14 cellular contexts compared by ENCODE assay signal in genomic region chr3:98884675-98885371, GRCh38. TPM values are rescaled to one million over a fixed set of nuclear protein-coding genes. Genes with fewer than 3 reads are reported as not detected.
DNase-seq lines count a peak whose midpoint lies in the region; ATAC-seq, FAIRE-seq and TF ChIP-seq lines count a peak whose summit lies in the region.
"Had no signal": no experiment of that assay in that cellular context is flagged by ENCODE, and none has a peak within 500 bp of the region (broad histone marks: within the 10 kb centered on the region; RNA-seq: fewer than 3 reads in every experiment).

No MANE protein-coding gene starts in this region.

- H4K8ac ChIP-seq in mesendoderm (ENCODE audit: low read depth, low read length), result no peak overlapping the region

- peak; percentile 28 for FAIRE-seq in HTR-8/SVneo (lab: Jason Lieb, UNC)
- FAIRE-seq in D721Med (lab: Jason Lieb, UNC), result no peak
- FAIRE-seq: bronchial epithelial cell, pancreas had no signal

- no peak overlapping the region for H2AFZ ChIP-seq in smooth muscle cell (ENCODE audit: low read depth)

- H3K56ac ChIP-seq in mesendoderm (ENCODE audit: low read length), result no peak overlapping the region

- no peak overlapping the region for H2BK15ac ChIP-seq in mesendoderm (replicated peaks; ENCODE audit: low read depth)

- H4K5ac ChIP-seq in mesendoderm (ENCODE audit: low read length), result no peak overlapping the region

- no peaks in the 10 kb centered on the region for H3K27me3 ChIP-seq in heart right ventricle
- H3K27me3 ChIP-seq in smooth muscle cell (ENCODE audit: low read depth), result no peaks in the 10 kb centered on the region
- no peaks in the 10 kb centered on the region for H3K27me3 ChIP-seq in mesendoderm (ENCODE audit: insufficient read depth, low read length, poor library complexity)
- H3K27me3 ChIP-seq: gastrocnemius medialis, pancreas had no signal

- no peak overlapping the region for H3K4ac ChIP-seq in mesendoderm (ENCODE audit: low read depth, low read length)

- H3K4me1 Mint-ChIP-seq in MCF 10A (ENCODE audit: insufficient read depth, unreplicated experiment), result peaks cover 31% of the 10 kb centered on the region

- no peak overlapping the region for H3K18ac ChIP-seq in mesendoderm (ENCODE audit: low read length)

- H3K9ac ChIP-seq in smooth muscle cell (ENCODE audit: low read depth) (no peak overlapping the region), mesendoderm (ENCODE audit: low read length) (no peak overlapping the region)

- peaks cover 4 to 65% (median 55%) of the 10 kb centered on the region in 9 donors for H3K4me1 ChIP-seq in heart right ventricle
- H3K4me1 ChIP-seq in smooth muscle cell (ENCODE audit: low read depth), result peaks cover 5% of the 10 kb centered on the region
- H3K4me1 ChIP-seq in mesendoderm (ENCODE audit: control insufficient read depth, low read depth, low read length), result peaks cover 5% of the 10 kb centered on the region

- CTCF ChIA-PET in MCF 10A (lab: Yijun Ruan, JAX), result interaction anchor here (0.6 to 1.8 kb wide), 5 partner anchors 17 to 844 kb away, joined by 3 to 5 read pairs (median 4); partner anchors contain the start of gene DCBLD2

- no peak overlapping the region for H2AK5ac ChIP-seq in mesendoderm (ENCODE audit: low read length)

- WGBS in heart right ventricle, 2 donors, result 23 to 30% methylated on average over 6 of the region's 6 CpGs
- 58% methylated on average over 6 of the region's 6 CpGs for WGBS in smooth muscle cell (ENCODE audit: low lambda C conversion rate)
- no CpG with 5 or more reads among the region's 6 CpGs for WGBS in mesendoderm (ENCODE audit: extremely low coverage, insufficient coverage, low lambda C conversion rate)

- no peaks in the 10 kb centered on the region for H3K27me3 Mint-ChIP-seq in MCF 10A (ENCODE audit: insufficient read depth, unreplicated experiment)

- no TSS peak for BruUV-seq in MCF 10A (replicated peaks; lab: Mats Ljungman, UMichigan)

- peak in 6 of 8 donors; percentile 58 to 88 (median 72) for ATAC-seq in heart right ventricle
- ATAC-seq: activated CD4-positive, CD25-positive, alpha-beta regulatory T cell treated with anti-CD3 and anti-CD28 coated beads, Interleukin-2, amount 50 U/mL, for 24 hours; gastrocnemius medialis had no signal

- H4K20me1 ChIP-seq in smooth muscle cell (ENCODE audit: low read depth), result peaks cover 78% of the 10 kb centered on the region

- H3K4me2 ChIP-seq in smooth muscle cell (peak overlapping the region; percentile 47), mesendoderm (ENCODE audit: low read length) (no peak overlapping the region)

- H3K4me3 Mint-ChIP-seq in MCF 10A (ENCODE audit: unreplicated experiment), result peak overlapping the region; percentile 50

- no peaks in the 10 kb centered on the region for H3K9me3 Mint-ChIP-seq in MCF 10A (ENCODE audit: unreplicated experiment)

- peaks cover 9% of the 10 kb centered on the region for H3K79me1 ChIP-seq in mesendoderm (ENCODE audit: low read length)

- H3K9me3 ChIP-seq in heart right ventricle (peaks cover 0 to 4% (median 0%) of the 10 kb centered on the region in 11 donors), smooth muscle cell (replicated peaks; ENCODE audit: low read depth) (no peaks in the 10 kb centered on the region)
- H3K9me3 ChIP-seq: gastrocnemius medialis, pancreas had no signal

- peak overlapping the region; percentile 90 for H3K27ac Mint-ChIP-seq in MCF 10A (ENCODE audit: low read depth, unreplicated experiment)

- DNase-seq in HTR-8/SVneo (ENCODE audit: insufficient read length, low spot score) (no peak), MCF 10A (ENCODE audit: unreplicated experiment) (no peak), heart right ventricle (no peak), smooth muscle cell (lab: John Stamatoyannopoulos, UW; ENCODE audit: unreplicated experiment) (no peak), D721Med (ENCODE audit: insufficient read length, low spot score) (no peak), GM19238 (ENCODE audit: insufficient read length, low spot score) (no peak), mesendoderm (no peak)
- DNase-seq in activated CD4-positive, alpha-beta T cell treated with anti-CD3 and anti-CD28 coated beads, Interleukin-2, amount 50 U/mL, for 1 hour, result no peak
- DNase-seq: gastrocnemius medialis, NCI-H69, pancreas, substantia nigra had no signal

- no peak overlapping the region for H2BK120ac ChIP-seq in mesendoderm (ENCODE audit: low read depth, low read length)

- H2BK5ac ChIP-seq in mesendoderm (ENCODE audit: low read length), result no peak overlapping the region

- no peaks in the 10 kb centered on the region for H3F3A ChIP-seq in smooth muscle cell (ENCODE audit: low read depth)

- H3K36me3 ChIP-seq in heart right ventricle (peaks cover 0 to 18% (median 11%) of the 10 kb centered on the region in 9 donors), smooth muscle cell (ENCODE audit: low read depth) (peaks cover 11% of the 10 kb centered on the region), mesendoderm (ENCODE audit: control insufficient read depth, insufficient read depth, low read length) (no peaks in the 10 kb centered on the region)
- H3K36me3 ChIP-seq: pancreas had no signal

- H3K23ac ChIP-seq in mesendoderm (ENCODE audit: low read length), result no peak overlapping the region

- TF ChIP-seq CTCF in MCF 10A (IDR thresholded peaks at IDR 0.05; ENCODE audit: unreplicated experiment) (no peak), heart right ventricle (IDR thresholded peaks at IDR 0.05) (no peak), smooth muscle cell (IDR thresholded peaks at IDR 0.05; ENCODE audit: borderline replicate concordance, insufficient read depth, poor library complexity, severe bottlenecking) (no peak), D721Med (IDR thresholded peaks at IDR 0.05; ENCODE audit: insufficient read depth, missing control alignments) (no peak)

- H3K79me2 ChIP-seq in smooth muscle cell (ENCODE audit: low read depth) (peaks cover 80% of the 10 kb centered on the region), mesendoderm (ENCODE audit: control insufficient read depth, insufficient read depth, low read length) (peaks cover 18% of the 10 kb centered on the region)

- peak overlapping the region in 7 of 10 donors; percentile 12 to 77 (median 59) for H3K27ac ChIP-seq in heart right ventricle
- H3K27ac ChIP-seq in smooth muscle cell (ENCODE audit: low read depth), result peak overlapping the region; percentile 11
- H3K27ac ChIP-seq in mesendoderm (ENCODE audit: low read depth, low read length), result no peak overlapping the region
- H3K27ac ChIP-seq: gastrocnemius medialis, pancreas had no signal

- peak overlapping the region in 2 of 10 donors; percentile 10 to 12 for H3K4me3 ChIP-seq in heart right ventricle
- H3K4me3 ChIP-seq in smooth muscle cell, result no peak overlapping the region
- H3K4me3 ChIP-seq in mesendoderm (ENCODE audit: low read length), result no peak overlapping the region
- H3K4me3 ChIP-seq: gastrocnemius medialis, pancreas had no signal

- peaks cover 20% of the 10 kb centered on the region for H3K36me3 Mint-ChIP-seq in MCF 10A (ENCODE audit: insufficient read depth, unreplicated experiment)

- intact Hi-C loops in MCF 10A (cut with micrococcal nuclease) (no loop called here), heart right ventricle (cut with DNase I) (no loop called here)

- POLR2A ChIA-PET in MCF 10A (lab: Yijun Ruan, JAX), result interaction anchor here (0.8 to 12.8 kb wide), 3 partner anchors 14 to 38 kb away, joined by 3 to 278 read pairs (median 3); partner anchors contain the start of gene DCBLD2

RNA-seq across cellular contexts. Expression of gene DCBLD2, which starts 16.7 kb away (rescaled TPM):
- total RNA-seq in MCF 10A (2022), result 161 and 206 TPM in 2 replicates
- total RNA-seq in heart right ventricle, result 10 to 100 TPM; 24.6 to 97.4 (median 48.4) TPM
- polyA plus RNA-seq in heart right ventricle, result 10 to 100 TPM; 11.9 to 29.7 TPM
- total RNA-seq in smooth muscle cell, result 111 and 116 TPM in 2 replicates
- 39.9 and 41.7 TPM in 2 replicates for polyA plus RNA-seq in smooth muscle cell
- polyA plus RNA-seq in mesendoderm (2013, experiment 1 of 2), result 36.9 TPM
- polyA plus RNA-seq in mesendoderm (2013, experiment 2 of 2), result 34.8 TPM
